In genomic region chr11:324131-324530, GRCh38 we compare ENCODE assay signal across 10 cellular contexts. TPM values are rescaled to one million over a fixed set of nuclear protein-coding genes. Genes with fewer than 3 reads are reported as not detected.
DNase-seq lines count a peak whose midpoint lies in the region; ATAC-seq and TF ChIP-seq lines count a peak whose summit lies in the region.
"Had no signal": no experiment of that assay in that cellular context is flagged by ENCODE, and none has a peak within 500 bp of the region (broad histone marks: within the 10 kb centered on the region; RNA-seq: fewer than 3 reads in every experiment).

No MANE protein-coding gene starts in this region.

- intact Hi-C loops in heart right ventricle (cut with DNase I), result no loop called here
- intact Hi-C loops in ovary (cut with DNase I), result loop anchor here in 1 of 4 donors (5.0 kb wide), 1 partner anchor 33 kb away; no protein-coding TSS in a partner anchor

- TF ChIP-seq CTCF in heart right ventricle (IDR thresholded peaks at IDR 0.05) (no peak), ovary (IDR thresholded peaks at IDR 0.05) (no peak), GM10248 (IDR thresholded peaks at IDR 0.05; ENCODE audit: control extremely low read depth, extremely low read depth, low read depth, missing control alignments) (no peak)

- H3K27ac Mint-ChIP-seq in CD4-positive, CD25-positive, alpha-beta regulatory T cell, result peak overlapping the region; percentile 70 to 80 (median 74)

- CTCF ChIA-PET in GM10248 (lab: Yijun Ruan, JAX), result interaction anchor here (0.6 to 1.5 kb wide), 3 partner anchors 12 to 73 kb away, joined by 3 to 4 read pairs (median 3); no protein-coding TSS in a partner anchor

- DNase-seq in CD4-positive, CD25-positive, alpha-beta regulatory T cell, result no peak
- DNase-seq in SK-N-MC (ENCODE audit: low read depth, low spot score) (no peak), heart right ventricle (no peak), ovary (peak in 3 of 5 donors; percentile 34 to 44 (median 38)), activated gamma-delta T cell treated with Interleukin-2 at 50 U/mL for 16 hours (no peak), GM10248 (ENCODE audit: extremely low spot score) (no peak)
- DNase-seq: NCI-H524 had no signal

- TF ChIP-seq POLR2A in ovary (IDR thresholded peaks at IDR 0.05), result no peak

- ATAC-seq in CD4-positive, CD25-positive, alpha-beta regulatory T cell (ENCODE audit: low read depth in 2 of 2), result no peak
- ATAC-seq in heart right ventricle, result no peak
- no peak for ATAC-seq in GM18867 (IDR thresholded peaks at IDR 0.05; ENCODE audit: unreplicated experiment)
- no peak for ATAC-seq in HG03565 (IDR thresholded peaks at IDR 0.05; ENCODE audit: unreplicated experiment)

- no peaks in the 10 kb centered on the region for H3K36me3 ChIP-seq in CD4-positive, CD25-positive, alpha-beta regulatory T cell (ENCODE audit: control insufficient read depth, insufficient read depth, low read length)
- H3K36me3 ChIP-seq in SK-N-MC (ENCODE audit: insufficient read depth, low read length) (no peaks in the 10 kb centered on the region), heart right ventricle (peaks cover 0 to 4% (median 0%) of the 10 kb centered on the region in 9 donors), ovary (no peaks in the 10 kb centered on the region)

- WGBS in heart right ventricle, 2 donors, result 64 to 69% methylated on average over 11 of the region's 11 CpGs
- 32 to 43% (median 36%) methylated on average over 11 of the region's 11 CpGs for WGBS in ovary, 3 donors

- H3K9me3 Mint-ChIP-seq in CD4-positive, CD25-positive, alpha-beta regulatory T cell, result peaks cover 0 to 1% (median 0%) of the 10 kb centered on the region in 7 donors

- peaks cover 2 to 60% (median 25%) of the 10 kb centered on the region in 4 donors for H3K4me1 Mint-ChIP-seq in CD4-positive, CD25-positive, alpha-beta regulatory T cell

- no peaks in the 10 kb centered on the region for H3K9me3 ChIP-seq in CD4-positive, CD25-positive, alpha-beta regulatory T cell (ENCODE audit: control insufficient read depth in 2 of 2, low read length in 2 of 2)
- H3K9me3 ChIP-seq in SK-N-MC (ENCODE audit: low read depth, low read length), result no peaks in the 10 kb centered on the region
- no peaks in the 10 kb centered on the region for H3K9me3 ChIP-seq in heart right ventricle
- H3K9me3 ChIP-seq in ovary, result no peaks in the 10 kb centered on the region

- H3K27me3 Mint-ChIP-seq in CD4-positive, CD25-positive, alpha-beta regulatory T cell, result peaks cover 5% of the 10 kb centered on the region

- H3K4me3 Mint-ChIP-seq in CD4-positive, CD25-positive, alpha-beta regulatory T cell, result peak overlapping the region in 1 of 4 donors; percentile 70

- TF ChIP-seq EP300 in ovary (IDR thresholded peaks at IDR 0.05), result no peak

- peak overlapping the region; percentile 43 for H3K9ac ChIP-seq in SK-N-MC (ENCODE audit: insufficient read length)

- no peak overlapping the region for H3K27ac ChIP-seq in CD4-positive, CD25-positive, alpha-beta regulatory T cell (ENCODE audit: insufficient read depth, low read length, poor library complexity, severe bottlenecking)
- peak overlapping the region; percentile 90 for H3K27ac ChIP-seq in SK-N-MC
- H3K27ac ChIP-seq in heart right ventricle, result peak overlapping the region; percentile 81 to 98 (median 96)
- H3K27ac ChIP-seq in ovary, result peak overlapping the region; percentile 83 to 94

- H3K36me3 Mint-ChIP-seq in CD4-positive, CD25-positive, alpha-beta regulatory T cell, result no peaks in the 10 kb centered on the region

- peaks cover 31% of the 10 kb centered on the region for H3K4me1 ChIP-seq in CD4-positive, CD25-positive, alpha-beta regulatory T cell (ENCODE audit: control insufficient read depth, insufficient read depth, low read length, poor library complexity, severe bottlenecking)
- peaks cover 15 to 55% (median 42%) of the 10 kb centered on the region in 9 donors for H3K4me1 ChIP-seq in heart right ventricle
- H3K4me1 ChIP-seq in ovary (ENCODE audit: insufficient read depth), result peaks cover 26% of the 10 kb centered on the region

- no peak overlapping the region for H3K4me3 ChIP-seq in CD4-positive, CD25-positive, alpha-beta regulatory T cell (ENCODE audit: low read depth, low read length)
- H3K4me3 ChIP-seq in SK-N-MC (no peak overlapping the region), heart right ventricle (peak overlapping the region in 2 of 10 donors; percentile 24 to 25), ovary (peak overlapping the region; percentile 17)

- POLR2A ChIA-PET in GM10248 (lab: Yijun Ruan, JAX), result no interaction called here

- no peaks in the 10 kb centered on the region for H3K27me3 ChIP-seq in CD4-positive, CD25-positive, alpha-beta regulatory T cell (ENCODE audit: control insufficient read depth, insufficient read depth, low read length)
- H3K27me3 ChIP-seq in heart right ventricle (no peaks in the 10 kb centered on the region), ovary (no peaks in the 10 kb centered on the region)

RNA-seq across cellular contexts. Expression of gene IFITM3, which starts 3.5 kb away (rescaled TPM):
- total RNA-seq in CD4-positive, CD25-positive, alpha-beta regulatory T cell, result 6.7 TPM
- 10 to 100 TPM in 2 of 4 donors, 1 to 10 TPM in 2; 3.5 to 94.8 (median 42.6) TPM for polyA plus RNA-seq in CD4-positive, CD25-positive, alpha-beta regulatory T cell
- total RNA-seq in heart right ventricle, result 100 to 1,000 TPM in 9 of 10 donors, 10 to 100 TPM in 1; 94.1 to 591 (median 172) TPM
- 1,000 to 10,000 TPM in 1 of 2 donors, 100 to 1,000 TPM in 1; 676 to 1,409 TPM for polyA plus RNA-seq in heart right ventricle
- 1,000 to 10,000 TPM in 2 of 7 donors, 100 to 1,000 TPM in 5; 150 to 1,394 (median 665) TPM for total RNA-seq in ovary
- polyA plus RNA-seq in ovary, result 1,000 to 10,000 TPM in 1 of 2 donors, 100 to 1,000 TPM in 1; 506 to 1,096 TPM

RNA-seq across cellular contexts. Expression of gene IFITM1, which starts 10.3 kb away (rescaled TPM):
- 320 TPM for total RNA-seq in CD4-positive, CD25-positive, alpha-beta regulatory T cell
- polyA plus RNA-seq in CD4-positive, CD25-positive, alpha-beta regulatory T cell, result 1,000 to 10,000 TPM; 1,249 to 1,544 (median 1,415) TPM
- 100 to 1,000 TPM in 4 of 10 donors, 10 to 100 TPM in 6; 51.6 to 182 (median 94.9) TPM for total RNA-seq in heart right ventricle
- polyA plus RNA-seq in heart right ventricle, result 100 to 1,000 TPM; 235 to 427 TPM
- total RNA-seq in ovary, result 100 to 1,000 TPM; 317 to 760 (median 496) TPM
- 100 to 1,000 TPM; 211 to 748 TPM for polyA plus RNA-seq in ovary

RNA-seq across cellular contexts. Expression of gene IFITM2, which starts 16.5 kb away (rescaled TPM):
- total RNA-seq in CD4-positive, CD25-positive, alpha-beta regulatory T cell, result 376 TPM
- polyA plus RNA-seq in CD4-positive, CD25-positive, alpha-beta regulatory T cell, result 1,000 to 10,000 TPM; 1,701 to 2,097 (median 1,858) TPM
- total RNA-seq in heart right ventricle (100 to 1,000 TPM in 7 of 10 donors, 10 to 100 TPM in 3; 57.2 to 333 (median 144) TPM), ovary (1,000 to 10,000 TPM in 1 of 7 donors, 100 to 1,000 TPM in 6; 207 to 1,149 (median 546) TPM)
- polyA plus RNA-seq in heart right ventricle (100 to 1,000 TPM; 423 to 843 TPM), ovary (100 to 1,000 TPM; 306 to 616 TPM)

RNA-seq across cellular contexts. Expression of gene IFITM5, which starts 24.8 kb away (rescaled TPM):
- total RNA-seq in CD4-positive, CD25-positive, alpha-beta regulatory T cell, result not detected
- polyA plus RNA-seq in CD4-positive, CD25-positive, alpha-beta regulatory T cell, result not detected
- total RNA-seq in heart right ventricle, result not detected
- not detected for polyA plus RNA-seq in heart right ventricle
- total RNA-seq in ovary, result not detected
- polyA plus RNA-seq in ovary, result not detected
- polyA plus RNA-seq: keratinocyte had no signal

RNA-seq across cellular contexts. Expression of gene PGGHG, which starts 35.2 kb away (rescaled TPM):
- 188 TPM for total RNA-seq in CD4-positive, CD25-positive, alpha-beta regulatory T cell
- polyA plus RNA-seq in CD4-positive, CD25-positive, alpha-beta regulatory T cell, result 1 to 10 TPM; 1.5 to 2.9 (median 2.5) TPM
- total RNA-seq in heart right ventricle (10 to 100 TPM in 1 of 10 donors, 1 to 10 TPM in 9; 3.3 to 10.8 (median 5.9) TPM), ovary (10 to 100 TPM in 4 of 7 donors, 1 to 10 TPM in 3; 3.3 to 21.3 (median 10.6) TPM)
- polyA plus RNA-seq in heart right ventricle (10 to 100 TPM; 15.9 to 45.3 TPM), ovary (1 to 10 TPM in 1 of 2 donors, under 1 TPM in 1; 0.25 to 6.1 TPM)

Comparison
In these comparisons a context has a peak if more than half of its experiments do, and no peak if none do; other contexts are left out.
1. DNase-seq: peak in ovary (3 of 5); none in CD4-positive, CD25-positive, alpha-beta regulatory T cell (0 of 3), SK-N-MC (single experiment), heart right ventricle (0 of 2), activated gamma-delta T cell treated with Interleukin-2 at 50 U/mL for 16 hours (single experiment) and GM10248 (single experiment).
2. RNA of gene IFITM3, which starts 3.5 kb away (total RNA-seq): 150 to 1,394 TPM in ovary and 94.1 to 591 TPM in heart right ventricle; 6.7 TPM in CD4-positive, CD25-positive, alpha-beta regulatory T cell (single experiment); every median in the first group is over 10 times any median in the second.